Comparison of ENCODE assay signal across 24 cellular contexts in genomic region chr1:53043271-53043670, GRCh38. TPM values are rescaled to one million over a fixed set of nuclear protein-coding genes. Genes with fewer than 3 reads are reported as not detected.
A peak's percentile ranks its signal among the peaks of the same experiment; 100 is the strongest.
DNase-seq lines count a peak whose midpoint lies in the region; ATAC-seq and TF ChIP-seq lines count a peak whose summit lies in the region.
"Had no signal": no experiment of that assay in that cellular context is flagged by ENCODE, and none has a peak within 500 bp of the region (broad histone marks: within the 10 kb centered on the region; RNA-seq: fewer than 3 reads in every experiment).

No MANE protein-coding gene starts in this region.

- H3K36me3 ChIP-seq in adipocyte (ENCODE audit: control insufficient read depth, insufficient read depth, low read length, severe bottlenecking) (peaks cover 35% of the 10 kb centered on the region), A673 (ENCODE audit: insufficient read depth, low read length, poor library complexity, severe bottlenecking) (no peaks in the 10 kb centered on the region)

- POLR2A ChIA-PET in A673 (lab: Charles Lee; ENCODE audit: low non-redundant PET), result no interaction called here

- ATAC-seq in natural killer cell, result no peak
- ATAC-seq in natural killer cell treated with Interleukin-12 subunit alpha and Interleukin-12 subunit beta and Interleukin-15 and Interleukin-18, amount 100 ng/mL, for 72 hours, result no peak
- ATAC-seq in GM19023 (IDR thresholded peaks at IDR 0.05; ENCODE audit: unreplicated experiment), result no peak
- ATAC-seq: effector memory CD8-positive, alpha-beta T cell; foreskin keratinocyte; naive thymus-derived CD4-positive, alpha-beta T cell had no signal

- H3K9ac ChIP-seq in adipocyte (ENCODE audit: low read length), result no peak overlapping the region

- no peaks in the 10 kb centered on the region for H3K27me3 Mint-ChIP-seq in natural killer cell (ENCODE audit: low read depth in 2 of 2)
- no peaks in the 10 kb centered on the region for H3K27me3 Mint-ChIP-seq in natural killer cell treated with Interleukin-12 subunit alpha and Interleukin-12 subunit beta and Interleukin-15 and Interleukin-18, amount 100 ng/mL, for 72 hours
- H3K27me3 Mint-ChIP-seq: CD4-positive, alpha-beta memory T cell; effector memory CD8-positive, alpha-beta T cell; naive thymus-derived CD4-positive, alpha-beta T cell had no signal

- no peak overlapping the region for H3K4me3 ChIP-seq in adipocyte (ENCODE audit: low read length)
- no peak overlapping the region for H3K4me3 ChIP-seq in A673 (ENCODE audit: low read depth, low read length, poor library complexity, severe bottlenecking)
- H3K4me3 ChIP-seq: upper lobe of left lung had no signal

- H3K36me3 Mint-ChIP-seq in natural killer cell, result peaks cover 13% of the 10 kb centered on the region
- peaks cover 11% of the 10 kb centered on the region for H3K36me3 Mint-ChIP-seq in natural killer cell treated with Interleukin-12 subunit alpha and Interleukin-12 subunit beta and Interleukin-15 and Interleukin-18, amount 100 ng/mL, for 72 hours

- H3K9me3 Mint-ChIP-seq in natural killer cell, result no peaks in the 10 kb centered on the region
- H3K9me3 Mint-ChIP-seq in natural killer cell treated with Interleukin-12 subunit alpha and Interleukin-12 subunit beta and Interleukin-15 and Interleukin-18, amount 100 ng/mL, for 72 hours, result no peaks in the 10 kb centered on the region
- H3K9me3 Mint-ChIP-seq: effector memory CD8-positive, alpha-beta T cell; naive thymus-derived CD4-positive, alpha-beta T cell had no signal

- CTCF ChIA-PET in A673 (lab: Charles Lee), result no interaction called here

- H3K4me1 Mint-ChIP-seq in natural killer cell, result peaks cover 11 to 27% of the 10 kb centered on the region in 2 donors
- H3K4me1 Mint-ChIP-seq in natural killer cell treated with Interleukin-12 subunit alpha and Interleukin-12 subunit beta and Interleukin-15 and Interleukin-18, amount 100 ng/mL, for 72 hours (ENCODE audit: low read depth in 2 of 2), result peaks cover 4 to 7% of the 10 kb centered on the region in 2 donors

- peak overlapping the region; percentile 19 to 30 for H3K27ac Mint-ChIP-seq in natural killer cell
- no peak overlapping the region for H3K27ac Mint-ChIP-seq in natural killer cell treated with Interleukin-12 subunit alpha and Interleukin-12 subunit beta and Interleukin-15 and Interleukin-18, amount 100 ng/mL, for 72 hours
- H3K27ac Mint-ChIP-seq: CD4-positive, alpha-beta memory T cell; effector memory CD8-positive, alpha-beta T cell; naive thymus-derived CD4-positive, alpha-beta T cell had no signal

- TF ChIP-seq CTCF in natural killer cell (IDR thresholded peaks at IDR 0.05) (no peak), A673 (conservative IDR thresholded peaks at IDR 0.05; ENCODE audit: low read depth, low read length) (no peak)

- intact Hi-C loops in natural killer cell (cut with micrococcal nuclease), result no loop called here
- intact Hi-C loops in A673 (cut with micrococcal nuclease; ENCODE audit: unreplicated experiment), result no loop called here

- peaks cover 57% of the 10 kb centered on the region for H3K4me1 ChIP-seq in adipocyte (ENCODE audit: control insufficient read depth, insufficient read depth, low read length)
- peaks cover 20% of the 10 kb centered on the region for H3K4me1 ChIP-seq in A673 (ENCODE audit: insufficient read depth, low read length, poor library complexity, severe bottlenecking)
- H3K4me1 ChIP-seq: foreskin keratinocyte had no signal

- H3K27me3 ChIP-seq in adipocyte (replicated peaks; ENCODE audit: control insufficient read depth, insufficient read depth, low read length), result no peaks in the 10 kb centered on the region
- H3K27me3 ChIP-seq in A673 (replicated peaks; ENCODE audit: insufficient read depth, low read depth, low read length, poor library complexity), result no peaks in the 10 kb centered on the region
- H3K27me3 ChIP-seq: foreskin keratinocyte, upper lobe of left lung had no signal

- no peak overlapping the region for H3K27ac ChIP-seq in A673 (ENCODE audit: low read depth, low read length, poor library complexity, severe bottlenecking)
- H3K27ac ChIP-seq: foreskin keratinocyte, upper lobe of left lung had no signal

- BruUV-seq in A673 (replicated peaks; lab: Mats Ljungman, UMichigan), result no TSS peak

- DNase-seq in natural killer cell, result no peak
- DNase-seq in natural killer cell treated with Interleukin-12 subunit alpha and Interleukin-12 subunit beta and Interleukin-15 and Interleukin-18, amount 100 ng/mL, for 72 hours (ENCODE audit: low spot score), result no peak
- peak; percentile 86 for DNase-seq in adipocyte (ENCODE audit: low read depth)
- peak; percentile 65 for DNase-seq in fibroblast of the conjunctiva (ENCODE audit: low read depth)
- no peak for DNase-seq in LoVo (ENCODE audit: low spot score)
- no peak for DNase-seq in A673 (ENCODE audit: low spot score)
- no peak for DNase-seq in NCI-H1092 treated with DMSO at 0.1 percent for 48 hours (lab: John Stamatoyannopoulos, UW)
- DNase-seq: 8988T; activated CD4-positive, alpha-beta T cell treated with anti-CD3 and anti-CD28 coated beads, Interleukin-2, amount 50 U/mL, for 4 hours; activated naive CD4-positive, alpha-beta T cell; anterior cingulate cortex; CD4-positive, alpha-beta memory T cell; cerebellar nuclear complex; effector memory CD8-positive, alpha-beta T cell; foreskin keratinocyte; hippocampal formation; kidney; naive thymus-derived CD4-positive, alpha-beta T cell; NCI-H1417; NCI-H524 treated with DMSO at 0.1 percent for 48 hours; small intestine; stimulated activated CD4-positive, alpha-beta T cell treated with anti-CD3 and anti-CD28 coated beads, Interleukin-4, amount 100 ng/mL, for 1 hour; upper lobe of left lung had no signal

- no peak overlapping the region for H3K4me3 Mint-ChIP-seq in natural killer cell
- no peak overlapping the region for H3K4me3 Mint-ChIP-seq in natural killer cell treated with Interleukin-12 subunit alpha and Interleukin-12 subunit beta and Interleukin-15 and Interleukin-18, amount 100 ng/mL, for 72 hours
- H3K4me3 Mint-ChIP-seq: CD4-positive, alpha-beta memory T cell; effector memory CD8-positive, alpha-beta T cell; naive thymus-derived CD4-positive, alpha-beta T cell had no signal

- H3K9me3 ChIP-seq in adipocyte (ENCODE audit: control insufficient read depth, low read length) (no peaks in the 10 kb centered on the region), A673 (ENCODE audit: low read depth, low read length, poor library complexity, severe bottlenecking) (no peaks in the 10 kb centered on the region)
- H3K9me3 ChIP-seq: upper lobe of left lung had no signal

RNA-seq across cellular contexts. Expression of gene PODN, which starts 18.7 kb away (rescaled TPM):
- total RNA-seq in natural killer cell (10 to 100 TPM in 2 of 3 donors, 1 to 10 TPM in 1; 8.8 to 13.2 (median 11.2) TPM), A673 (2021) (0.17 TPM in 1 of 2 replicates, not detected in the other)
- not detected for total RNA-seq in natural killer cell treated with Interleukin-12 subunit alpha and Interleukin-12 subunit beta and Interleukin-15 and Interleukin-18, amount 100 ng/mL, for 72 hours
- total RNA-seq: CD4-positive, alpha-beta memory T cell; foreskin keratinocyte had no signal

Comparison
In these comparisons a context has a peak if more than half of its experiments do, and no peak if none do; other contexts are left out.
1. H3K27ac Mint-ChIP-seq: peak in natural killer cell (2 of 2); none in natural killer cell treated with Interleukin-12 subunit alpha and Interleukin-12 subunit beta and Interleukin-15 and Interleukin-18, amount 100 ng/mL, for 72 hours (0 of 2).
2. DNase-seq: peak in adipocyte (single experiment) and fibroblast of the conjunctiva (single experiment); none in natural killer cell (single experiment), natural killer cell treated with Interleukin-12 subunit alpha and Interleukin-12 subunit beta and Interleukin-15 and Interleukin-18, amount 100 ng/mL, for 72 hours (single experiment), LoVo (single experiment), A673 (single experiment) and NCI-H1092 treated with DMSO at 0.1 percent for 48 hours (single experiment).